25 cellular contexts compared by ENCODE assay signal in genomic region chr2:65458999-65459398, GRCh38. TPM values are rescaled to one million over a fixed set of nuclear protein-coding genes. Genes with fewer than 3 reads are reported as not detected.
DNase-seq lines count a peak whose midpoint lies in the region; ATAC-seq, FAIRE-seq and TF ChIP-seq lines count a peak whose summit lies in the region.
"Had no signal": no experiment of that assay in that cellular context is flagged by ENCODE, and none has a peak within 500 bp of the region (broad histone marks: within the 10 kb centered on the region; RNA-seq: fewer than 3 reads in every experiment).

No MANE protein-coding gene starts in this region.

- CTCF ChIA-PET in IMR-90 (lab: Yijun Ruan, JAX): no interaction called here

- no peak overlapping the region for H3K23ac ChIP-seq in IMR-90 (ENCODE audit: low read depth, low read length)

- H3K27me3 ChIP-seq in IMR-90 (ENCODE audit: control insufficient read depth, insufficient read depth, low read length) (no peaks in the 10 kb centered on the region; the same call in 1 of the 2 replicates), body of pancreas (no peaks in the 10 kb centered on the region)
- H3K27me3 ChIP-seq: adrenal gland had no signal

- H3K9me3 ChIP-seq in IMR-90 (ENCODE audit: control insufficient read depth, insufficient read depth, low read length): no peaks in the 10 kb centered on the region
- H3K9me3 ChIP-seq in body of pancreas: no peaks in the 10 kb centered on the region
- H3K9me3 ChIP-seq: adrenal gland, left ventricle myocardium inferior, prostate gland, spleen had no signal

- H3K14ac ChIP-seq in IMR-90 (replicated peaks; ENCODE audit: low read depth, low read length): no peak overlapping the region

- no peak overlapping the region for H4K91ac ChIP-seq in IMR-90 (ENCODE audit: insufficient read depth, low read depth, low read length)

- BruUV-seq in IMR-90 (replicated peaks; lab: Mats Ljungman, UMichigan): no TSS peak

- H4K20me1 ChIP-seq in IMR-90 (ENCODE audit: insufficient read depth, low read length): no peaks in the 10 kb centered on the region

- H2AK9ac ChIP-seq in IMR-90 (replicated peaks; ENCODE audit: low read depth, low read length, poor library complexity): no peak overlapping the region

- dilution Hi-C loops in IMR-90 (cut with HindIII; ENCODE audit: low sequenced_read_pairs, unreplicated experiment): no loop called here

- no peaks in the 10 kb centered on the region for H3K79me1 ChIP-seq in IMR-90 (ENCODE audit: low read depth in 1 of 2, low read length in 2 of 2)

- no peak for FAIRE-seq in H54 (lab: Jason Lieb, UNC)
- FAIRE-seq: A204.1 had no signal

- POLR2A ChIA-PET in IMR-90 (lab: Charles Lee; ENCODE audit: unreplicated experiment): no interaction called here

- H3K9ac ChIP-seq in IMR-90 (ENCODE audit: low read depth, low read length): no peak overlapping the region

- no peak for ATAC-seq in IMR-90 (ENCODE audit: low read depth)
- no peak for ATAC-seq in GM21381 (IDR thresholded peaks at IDR 0.05; ENCODE audit: unreplicated experiment)
- no peak for ATAC-seq in body of pancreas
- ATAC-seq: activated CD8-positive, alpha-beta T cell treated with anti-CD3 and anti-CD28 coated beads for 36 hours; stimulated activated naive CD8-positive, alpha-beta T cell treated with anti-CD3 and anti-CD28 coated beads, Interleukin-15, amount 100 ng/mL, for 72 hours had no signal

- H2BK20ac ChIP-seq in IMR-90 (ENCODE audit: low read depth, low read length): no peak overlapping the region

- 40% methylated on average over 1 of the region's 3 CpGs; no CpG with 5 or more reads in 1 of the 2 experiments for WGBS in IMR-90 (ENCODE audit: extremely low coverage in 2 of 2, insufficient read length in 1 of 2), 2 experiments
- 67 to 73% methylated on average over 3 of the region's 3 CpGs for WGBS in body of pancreas, 2 donors

- H3K56ac ChIP-seq in IMR-90 (ENCODE audit: extremely low read depth, insufficient read depth, low read length): no peak overlapping the region

- intact Hi-C loops in IMR-90 (cut with micrococcal nuclease): loop anchor here (5.0 kb wide), 1 partner anchor 33 kb away; no protein-coding TSS in a partner anchor
- intact Hi-C loops in body of pancreas (cut with DNase I): loop anchor here (10.0 kb wide), 1 partner anchor 86 kb away; no protein-coding TSS in a partner anchor

- H3K4me3 ChIP-seq in IMR-90 (ENCODE audit: insufficient read depth, low read depth, low read length) (no peak overlapping the region), body of pancreas (no peak overlapping the region)
- H3K4me3 ChIP-seq: adrenal gland, esophagus squamous epithelium, left ventricle myocardium inferior, prostate gland, spleen had no signal

- no peak overlapping the region for H3K18ac ChIP-seq in IMR-90 (ENCODE audit: low read depth, low read length)

- H2AK5ac ChIP-seq in IMR-90 (ENCODE audit: low read depth, low read length): no peak overlapping the region

- H3K27ac ChIP-seq in IMR-90 (ENCODE audit: insufficient read depth, low read length): no peak overlapping the region
- no peak overlapping the region for H3K27ac ChIP-seq in body of pancreas
- H3K27ac ChIP-seq: adrenal gland, esophagus squamous epithelium, HL-60, left ventricle myocardium inferior, prostate gland, spleen had no signal

- no peak overlapping the region for H2BK5ac ChIP-seq in IMR-90 (ENCODE audit: low read depth, low read length, poor library complexity, severe bottlenecking)

- TF ChIP-seq POLR2A in IMR-90 (IDR thresholded peaks at IDR 0.05; ENCODE audit: low read depth, low read length): no peak
- no peak for TF ChIP-seq POLR2A in body of pancreas (IDR thresholded peaks at IDR 0.05)
- TF ChIP-seq POLR2A in H54 (IDR thresholded peaks at IDR 0.05; ENCODE audit: low read depth, low read length): no peak

- no peak overlapping the region for H2BK120ac ChIP-seq in IMR-90 (ENCODE audit: low read depth, low read length)

- H3K4me1 ChIP-seq in IMR-90 (ENCODE audit: control insufficient read depth, insufficient read depth, low read length) (no peaks in the 10 kb centered on the region), body of pancreas (no peaks in the 10 kb centered on the region)
- H3K4me1 ChIP-seq: adrenal gland, esophagus squamous epithelium, prostate gland, spleen had no signal

- no peaks in the 10 kb centered on the region for H3K9me1 ChIP-seq in IMR-90 (ENCODE audit: insufficient read depth, low read length)

- DNase-seq in A172 (ENCODE audit: low spot score): peak; percentile 25
- DNase-seq in IMR-90: peak; percentile 43
- peak; percentile 34 for DNase-seq in astrocyte of the hippocampus (ENCODE audit: low read depth, low spot score)
- peak; percentile 81 for DNase-seq in kidney tubule cell (ENCODE audit: low spot score)
- no peak for DNase-seq in NCI-H526 (lab: John Stamatoyannopoulos, UW)
- DNase-seq in body of pancreas: no peak
- DNase-seq in H54 (ENCODE audit: insufficient read length, low spot score): no peak
- DNase-seq: activated B cell treated with CpG ODN at 0.5 μM for 24 hours; activated CD8-positive, alpha-beta T cell treated with anti-CD3 and anti-CD28 coated beads for 36 hours; activated gamma-delta T cell treated with Interleukin-2 at 50 U/mL for 16 hours; adrenal gland; Calu3; esophagus squamous epithelium; left ventricle myocardium inferior; NCI-H146; NCI-H2171 treated with DMSO at 0.1 percent for 48 hours; NCI-H774; spleen; stimulated activated CD4-positive, alpha-beta T cell treated with anti-CD3 and anti-CD28 coated beads, Interleukin-4, amount 100 ng/mL, for 4 hours; stimulated activated naive CD8-positive, alpha-beta T cell treated with anti-CD3 and anti-CD28 coated beads, Interleukin-15, amount 100 ng/mL, for 72 hours; T-helper 9 cell had no signal

- no peaks in the 10 kb centered on the region for H3K36me3 ChIP-seq in IMR-90 (ENCODE audit: control insufficient read depth, insufficient read depth, low read length)
- no peaks in the 10 kb centered on the region for H3K36me3 ChIP-seq in body of pancreas (replicated peaks in 1 of 2; ENCODE audit: insufficient read depth in 1 of 2, low read depth in 2 of 2)
- H3K36me3 ChIP-seq: adrenal gland, esophagus squamous epithelium, left ventricle myocardium inferior, prostate gland, spleen had no signal

- TF ChIP-seq CTCF in IMR-90 (conservative IDR thresholded peaks at IDR 0.05; ENCODE audit: low read depth, low read length) (no peak), body of pancreas (IDR thresholded peaks at IDR 0.05) (no peak)

- TF ChIP-seq RAD21 in IMR-90 (IDR thresholded peaks at IDR 0.05; ENCODE audit: low read length): no peak

- no peak overlapping the region for H3K4ac ChIP-seq in IMR-90 (ENCODE audit: low read depth, low read length)

- no peak overlapping the region for H2BK15ac ChIP-seq in IMR-90 (ENCODE audit: low read depth, low read length)

- H3K4me2 ChIP-seq in IMR-90 (ENCODE audit: low read depth, low read length): no peak overlapping the region

- in situ Hi-C loops in IMR-90 (cut with MboI; ENCODE audit: low sequenced_read_pairs): no loop called here

- no peak overlapping the region for H4K5ac ChIP-seq in IMR-90 (ENCODE audit: low read depth, low read length)

- H4K8ac ChIP-seq in IMR-90 (ENCODE audit: low read depth in 2 of 2, low read length in 2 of 2): no peak overlapping the region

- peak overlapping the region; percentile 38 for H2AFZ ChIP-seq in IMR-90 (replicated peaks; ENCODE audit: low read length, poor library complexity)

TF ChIP-seq in IMR-90, 13 proteins besides CTCF, POLR2A, EP300 and RAD21:
- no peak for TF ChIP-seq MAFK (IDR thresholded peaks at IDR 0.05; ENCODE audit: low read depth, low read length)
- no peak for TF ChIP-seq NFE2L2 (IDR thresholded peaks at IDR 0.05; ENCODE audit: low read depth, low read length)
- no peak for TF ChIP-seq CHD1 (IDR thresholded peaks at IDR 0.05; ENCODE audit: low read depth, low read length)

RNA-seq across cellular contexts. Expression of gene SPRED2, which starts 26.6 kb away (rescaled TPM):
- 7.1 and 13.6 TPM in 2 replicates for total RNA-seq in A172 (2014; rRNA removed; shearing (Covaris generic))
- 4.7 and 4.8 TPM in 2 replicates for total RNA-seq in IMR-90 (2012; rRNA removed)
- 18.7 and 19.1 TPM in 2 replicates for polyA plus RNA-seq in IMR-90 (2012; rRNA removed)
- polyA plus RNA-seq in IMR-90 (2012; cell fraction: cytosol; rRNA removed): 12.6 and 28.8 TPM in 2 replicates
- 23.1 and 31.2 TPM in 2 replicates for polyA plus RNA-seq in IMR-90 (2012; cell fraction: nucleus; rRNA removed; ENCODE audit: low replicate concordance)
- 10 to 100 TPM; 16.1 to 16.2 TPM for total RNA-seq in body of pancreas

Comparison
In these comparisons a context has a peak if more than half of its experiments do, and no peak if none do; other contexts are left out.
1. DNase-seq: peak in A172 (single experiment), IMR-90 (single experiment), astrocyte of the hippocampus (single experiment) and kidney tubule cell (single experiment); none in NCI-H526 (0 of 2), body of pancreas (0 of 4) and H54 (single experiment).